11 cellular contexts compared by ENCODE assay signal in genomic region chr17:50638572-50638850, GRCh38. TPM values are rescaled to one million over a fixed set of nuclear protein-coding genes. Genes with fewer than 3 reads are reported as not detected.
DNase-seq lines count a peak whose midpoint lies in the region; ATAC-seq and TF ChIP-seq lines count a peak whose summit lies in the region.
"Had no signal": no experiment of that assay in that cellular context is flagged by ENCODE, and none has a peak within 500 bp of the region (broad histone marks: within the 10 kb centered on the region; RNA-seq: fewer than 3 reads in every experiment).

No MANE protein-coding gene starts in this region.

- peak overlapping the region; percentile 94 for H3K4me2 ChIP-seq in SK-N-SH

- H3K9me2 ChIP-seq in SK-N-SH: no peaks in the 10 kb centered on the region

- DNase-seq in ELR (ENCODE audit: low read depth): peak; percentile 80
- no peak for DNase-seq in SK-N-SH
- peak; percentile 46 for DNase-seq in fibroblast of pulmonary artery (ENCODE audit: low read depth)
- DNase-seq in stomach: no peak
- no peak for DNase-seq in cerebellar cortex (ENCODE audit: low spot score)
- no peak for DNase-seq in DMS79 (lab: John Stamatoyannopoulos, UW)
- DNase-seq: NCI-H1417 treated with DMSO at 0.1 percent for 48 hours; NK-92 treated with Interleukin-12 subunit alpha and Interleukin-12 subunit beta, amount 100 ng/mL, for 24 hours had no signal

- H3K27ac ChIP-seq in SK-N-SH (ENCODE audit: low read depth in 2 of 2, low read length in 1 of 2) (peak overlapping the region; percentile 88 to 97), stomach (peak overlapping the region; percentile 75 to 89 (median 88))

- no peak for TF ChIP-seq POLR2A in stomach (IDR thresholded peaks at IDR 0.05)

- TF ChIP-seq RAD21 in SK-N-SH (IDR thresholded peaks at IDR 0.05; ENCODE audit: low read length): no peak

- H3K79me2 ChIP-seq in SK-N-SH (ENCODE audit: insufficient read depth): peaks cover 74% of the 10 kb centered on the region

- H3K27me3 ChIP-seq in SK-N-SH (ENCODE audit: insufficient read depth) (no peaks in the 10 kb centered on the region), stomach (peaks cover 0 to 32% (median 12%) of the 10 kb centered on the region in 3 donors)

- 14% methylated on average over 1 of the region's 1 CpG for WGBS in SK-N-SH (ENCODE audit: low lambda C conversion rate)
- 9 to 50% (median 29%) methylated on average over 1 of the region's 1 CpG for WGBS in stomach, 5 donors

- TF ChIP-seq EP300 in SK-N-SH (IDR thresholded peaks at IDR 0.05; ENCODE audit: borderline replicate concordance in 1 of 2, low read depth in 1 of 2, low read length in 1 of 2) (no peak), stomach (IDR thresholded peaks at IDR 0.05) (no peak)

- H3K4me1 ChIP-seq in SK-N-SH (ENCODE audit: control insufficient read depth in 1 of 2, insufficient read depth in 2 of 2, low read depth in 1 of 2, low read length in 1 of 2): peaks cover 41 to 59% of the 10 kb centered on the region in 2 experiments; a peak in 3 of 4 replicates
- H3K4me1 ChIP-seq in stomach: peaks cover 75 to 93% (median 80%) of the 10 kb centered on the region in 4 donors

- peak overlapping the region; percentile 63; the same call in 1 of the 2 replicates for H3K9ac ChIP-seq in SK-N-SH

- H3F3A ChIP-seq in SK-N-SH (replicated peaks; ENCODE audit: insufficient read depth): peaks cover 42% of the 10 kb centered on the region

- peak overlapping the region in 1 of 2 experiments; percentile 43; a peak in 3 of 4 replicates for H3K4me3 ChIP-seq in SK-N-SH (ENCODE audit: low read depth in 2 of 2, low read length in 1 of 2)
- no peak overlapping the region for H3K4me3 ChIP-seq in fibroblast of pulmonary artery (replicated peaks; ENCODE audit: low read depth, low read length)
- H3K4me3 ChIP-seq in stomach: no peak overlapping the region

- H3K36me3 ChIP-seq in SK-N-SH (replicated peaks in 1 of 2; ENCODE audit: control insufficient read depth in 1 of 2, insufficient read depth in 2 of 2, low read length in 1 of 2): peaks cover 0 to 8% of the 10 kb centered on the region in 2 experiments
- H3K36me3 ChIP-seq in stomach: peaks cover 0 to 5% (median 0%) of the 10 kb centered on the region in 4 donors

- H4K20me1 ChIP-seq in SK-N-SH (ENCODE audit: insufficient read depth): no peaks in the 10 kb centered on the region; the same call in 1 of the 2 replicates

- no peak for TF ChIP-seq CTCF in SK-N-SH (IDR thresholded peaks at IDR 0.05)
- no peak for TF ChIP-seq CTCF in fibroblast of pulmonary artery (IDR thresholded peaks at IDR 0.05; ENCODE audit: low read length, missing control alignments)
- no peak for TF ChIP-seq CTCF in stomach (IDR thresholded peaks at IDR 0.05)

- POLR2A ChIA-PET in SK-N-SH (lab: Yijun Ruan, JAX): interaction anchor here (1.1 to 1.6 kb wide), 3 partner anchors 96 to 850 kb away, joined by 3 to 5 read pairs (median 4); partner anchors contain the start of genes KAT7 and TOB1

- H2AFZ ChIP-seq in SK-N-SH (ENCODE audit: low read depth): no peak overlapping the region

- ATAC-seq in HG02884 (IDR thresholded peaks at IDR 0.05; ENCODE audit: unreplicated experiment): no peak
- ATAC-seq in GM21619 (IDR thresholded peaks at IDR 0.05; ENCODE audit: unreplicated experiment): no peak

- CTCF ChIA-PET in SK-N-SH (lab: Yijun Ruan, JAX): interaction anchor here (0.8 to 21.7 kb wide), 12 partner anchors 12 to 126 kb away, joined by 3 to 799 read pairs (median 4); partner anchors contain the start of gene SPATA20

- intact Hi-C loops in stomach (cut with DNase I; ENCODE audit: low total_unique reads): no loop called here

- no peaks in the 10 kb centered on the region for H3K9me3 ChIP-seq in SK-N-SH
- no peaks in the 10 kb centered on the region for H3K9me3 ChIP-seq in stomach

TF ChIP-seq in SK-N-SH, 30 proteins besides CTCF, POLR2A, EP300 and RAD21:
- TF ChIP-seq GABPA (IDR thresholded peaks at IDR 0.05; ENCODE audit: low read depth) (no peak), POLR2AphosphoS5 (IDR thresholded peaks at IDR 0.05; ENCODE audit: low read depth, low read length) (peak; percentile 12; the same call in 1 of the 2 replicates)

RNA-seq across cellular contexts. Expression of gene ABCC3, which starts 3.8 kb away (rescaled TPM):
- polyA plus RNA-seq in SK-N-SH (2012; rRNA removed): 185 and 209 TPM in 2 replicates
- polyA plus RNA-seq in SK-N-SH (2012; cell fraction: cytosol; rRNA removed): 29.0 and 41.5 TPM in 2 replicates
- polyA plus RNA-seq in SK-N-SH (2012; cell fraction: nucleus; rRNA removed): 1,427 and 1,497 TPM in 2 replicates
- total RNA-seq in stomach: 1,000 to 10,000 TPM in 1 of 5 donors, 100 to 1,000 TPM in 4; 139 to 1,043 (median 270) TPM
- 10 to 100 TPM; 13.6 to 46.4 (median 23.9) TPM for polyA plus RNA-seq in stomach
- total RNA-seq: activated CD8-positive, alpha-beta memory T cell treated with anti-CD3 and anti-CD28 coated beads for 36 hours had no signal

Comparison
In these comparisons a context has a peak if more than half of its experiments do, and no peak if none do; other contexts are left out.
1. DNase-seq: peak in ELR (single experiment) and fibroblast of pulmonary artery (single experiment); none in SK-N-SH (single experiment), stomach (single experiment), cerebellar cortex (single experiment) and DMS79 (single experiment).